ENCODE assay signal across 8 cellular contexts in genomic region chr20:675453-676314, GRCh38. TPM values are rescaled to one million over a fixed set of nuclear protein-coding genes. Genes with fewer than 3 reads are reported as not detected.
A peak's percentile ranks its signal among the peaks of the same experiment; 100 is the strongest.
DNase-seq lines count a peak whose midpoint lies in the region; ATAC-seq and TF ChIP-seq lines count a peak whose summit lies in the region.

Gene SCRT2, minus strand, starts transcription at chr20:675802. Its CDS starts 201 bp downstream, at chr20:675601.

- H3K4me1 ChIP-seq in skeletal muscle satellite cell (ENCODE audit: control insufficient read depth, insufficient read depth, low read length): peaks cover 4% of the 10 kb centered on the region

- in situ Hi-C loops in astrocyte of the spinal cord (cut with HindIII; ENCODE audit: low sequenced_read_pairs): no loop called here

- ATAC-seq in HG02852 (IDR thresholded peaks at IDR 0.05; ENCODE audit: unreplicated experiment) (no peak), GM18498 (IDR thresholded peaks at IDR 0.05; ENCODE audit: unreplicated experiment) (no peak)

- no peak for TF ChIP-seq CTCF in astrocyte of the spinal cord (IDR thresholded peaks at IDR 0.05; ENCODE audit: low read depth, low read length)

- H3K4me3 ChIP-seq in astrocyte of the spinal cord (ENCODE audit: low read depth, low read length) (no peak within 1 kb of the TSS), iPS-11a (ENCODE audit: low read depth, low read length) (peak within 1 kb of the TSS; percentile 15), skeletal muscle satellite cell (ENCODE audit: low read length) (peak within 1 kb of the TSS; percentile 45)

- H3K27me3 ChIP-seq in skeletal muscle satellite cell (ENCODE audit: control insufficient read depth, insufficient read depth, low read length): peaks cover 79% of the 10 kb centered on the region

- no peaks in the 10 kb centered on the region for H3K9me3 ChIP-seq in skeletal muscle satellite cell (replicated peaks; ENCODE audit: low read length)

- H3K9ac ChIP-seq in skeletal muscle satellite cell (ENCODE audit: low read depth, low read length): no peak within 1 kb of the TSS

- H3K4me2 ChIP-seq in skeletal muscle satellite cell (ENCODE audit: low read length): peak within 1 kb of the TSS; percentile 60

- no peaks in the 10 kb centered on the region for H3K36me3 ChIP-seq in skeletal muscle satellite cell (ENCODE audit: insufficient read depth, low read length)

- DNase-seq in AG08396 (ENCODE audit: low spot score): peak; percentile 96
- peak; percentile 32 for DNase-seq in HT1080 (ENCODE audit: low read depth)
- peak; percentile 13 for DNase-seq in T1000 (lab: John Stamatoyannopoulos, UW)
- peak; percentile 73 for DNase-seq in astrocyte of the spinal cord (ENCODE audit: low read depth, low spot score)

RNA-seq across cellular contexts. Expression of gene SCRT2, which starts in this region (rescaled TPM):
- not detected in 2 replicates for total RNA-seq in HT1080 (2014; rRNA removed; shearing (Covaris generic))
- not detected in 2 replicates for polyA plus RNA-seq in HT1080 (2015; cell fraction: cytosol; rRNA removed)
- polyA plus RNA-seq in HT1080 (2015; cell fraction: nucleus; rRNA removed): not detected in 2 replicates
- total RNA-seq in skeletal muscle satellite cell (2012; rRNA removed): not detected in 2 replicates

Comparison
In these comparisons a context has a peak if more than half of its experiments do, and no peak if none do; other contexts are left out.
1. Peak in DNase-seq in HT1080; RNA of the gene not detected or under 1 TPM.
2. DNase-seq: peak in every context shown above with its lines; median percentile 96 in AG08396; 73 in astrocyte of the spinal cord; 32 in HT1080; 13 in T1000.